21 cellular contexts compared by ENCODE assay signal in genomic region chr7:139716156-139716942, GRCh38.
"Had no signal": no experiment of that assay in that cellular context is flagged by ENCODE, and none has a peak within 500 bp of the region (broad histone marks: within the 10 kb centered on the region; RNA-seq: fewer than 3 reads in every experiment).

No MANE protein-coding gene starts in this region.

- H3K4me3 Mint-ChIP-seq: activated B cell treated with CpG ODN at 0.5 μM for 24 hours; activated CD8-positive, alpha-beta T cell treated with anti-CD3 and anti-CD28 coated beads for 36 hours; activated naive CD8-positive, alpha-beta T cell treated with anti-CD3 and anti-CD28 coated beads, Interleukin-2, amount 10 ng/mL, durations not matched to agents 7 days and 5 days; activated T-cell treated with anti-CD3 and anti-CD28 coated beads, Interleukin-2, amount 50 U/mL, for 4 hours; brain; effector memory CD8-positive, alpha-beta T cell; naive thymus-derived CD4-positive, alpha-beta T cell; stimulated activated naive CD8-positive, alpha-beta T cell treated with anti-CD3 and anti-CD28 coated beads, Interleukin-15, Interleukin-2, amounts not matched to agents 100 ng/mL and 50 ng/mL, for 24 hours had no signal

- H3K9me3 ChIP-seq: gastroesophageal sphincter, mucosa of descending colon, upper lobe of left lung had no signal

- H3K27ac Mint-ChIP-seq: activated CD8-positive, alpha-beta T cell treated with anti-CD3 and anti-CD28 coated beads for 36 hours; activated naive CD8-positive, alpha-beta T cell treated with anti-CD3 and anti-CD28 coated beads, Interleukin-2, amount 10 ng/mL, durations not matched to agents 7 days and 5 days; stimulated activated naive CD8-positive, alpha-beta T cell treated with anti-CD3 and anti-CD28 coated beads, Interleukin-15, Interleukin-2, amounts not matched to agents 100 ng/mL and 50 ng/mL, for 24 hours had no signal

- H3K4me3 ChIP-seq: gastroesophageal sphincter, mucosa of descending colon, upper lobe of left lung had no signal

- ATAC-seq: activated CD8-positive, alpha-beta T cell treated with anti-CD3 and anti-CD28 coated beads for 36 hours; activated T-cell treated with anti-CD3 and anti-CD28 coated beads, Interleukin-2, amount 50 U/mL, for 4 hours; effector memory CD8-positive, alpha-beta T cell; gastroesophageal sphincter; mucosa of descending colon; naive thymus-derived CD4-positive, alpha-beta T cell; right cardiac atrium had no signal

- H3K9me3 Mint-ChIP-seq: activated B cell treated with CpG ODN at 0.5 μM for 24 hours; activated CD8-positive, alpha-beta T cell treated with anti-CD3 and anti-CD28 coated beads for 36 hours; activated naive CD8-positive, alpha-beta T cell treated with anti-CD3 and anti-CD28 coated beads, Interleukin-2, amount 10 ng/mL, durations not matched to agents 7 days and 5 days; activated T-cell treated with anti-CD3 and anti-CD28 coated beads, Interleukin-2, amount 50 U/mL, for 4 hours; brain; effector memory CD8-positive, alpha-beta T cell; naive thymus-derived CD4-positive, alpha-beta T cell; stimulated activated naive CD8-positive, alpha-beta T cell treated with anti-CD3 and anti-CD28 coated beads, Interleukin-15, Interleukin-2, amounts not matched to agents 100 ng/mL and 50 ng/mL, for 24 hours had no signal

- H3K27me3 ChIP-seq: gastroesophageal sphincter, upper lobe of left lung had no signal

- H3K27me3 Mint-ChIP-seq: activated B cell treated with CpG ODN at 0.5 μM for 24 hours; activated CD8-positive, alpha-beta T cell treated with anti-CD3 and anti-CD28 coated beads for 36 hours; activated naive CD8-positive, alpha-beta T cell treated with anti-CD3 and anti-CD28 coated beads, Interleukin-2, amount 10 ng/mL, durations not matched to agents 7 days and 5 days; brain; effector memory CD8-positive, alpha-beta T cell; naive thymus-derived CD4-positive, alpha-beta T cell; stimulated activated naive CD8-positive, alpha-beta T cell treated with anti-CD3 and anti-CD28 coated beads, Interleukin-15, Interleukin-2, amounts not matched to agents 100 ng/mL and 50 ng/mL, for 24 hours had no signal

- FAIRE-seq: islet of Langerhans, small intestine had no signal

- DNase-seq: activated B cell treated with CpG ODN at 0.5 μM for 24 hours; activated CD4-positive, alpha-beta T cell treated with anti-CD3 and anti-CD28 coated beads for 48 hours; activated CD8-positive, alpha-beta T cell treated with anti-CD3 and anti-CD28 coated beads for 36 hours; activated gamma-delta T cell treated with Interleukin-2 at 50 U/mL for 16 hours; activated naive CD8-positive, alpha-beta T cell treated with anti-CD3 and anti-CD28 coated beads, Interleukin-2, amount 10 ng/mL, durations not matched to agents 7 days and 5 days; activated T-cell treated with anti-CD3 and anti-CD28 coated beads, Interleukin-2, amount 50 U/mL, for 4 hours; cerebellar nuclear complex; dermis blood vessel endothelial cell; effector memory CD8-positive, alpha-beta T cell; erythroblast; mucosa of descending colon; naive thymus-derived CD4-positive, alpha-beta T cell; right cardiac atrium; small intestine; stimulated activated CD4-positive, alpha-beta T cell treated with anti-CD3 and anti-CD28 coated beads, Interleukin-4, amount 100 ng/mL, for 4 hours; stimulated activated CD8-positive, alpha-beta memory T cell treated with anti-CD3 and anti-CD28 coated beads, Interleukin-4, amount 100 ng/mL, for 48 hours; upper lobe of left lung had no signal

- H3K27ac ChIP-seq: gastroesophageal sphincter had no signal
